In the genomic region with DNA sequence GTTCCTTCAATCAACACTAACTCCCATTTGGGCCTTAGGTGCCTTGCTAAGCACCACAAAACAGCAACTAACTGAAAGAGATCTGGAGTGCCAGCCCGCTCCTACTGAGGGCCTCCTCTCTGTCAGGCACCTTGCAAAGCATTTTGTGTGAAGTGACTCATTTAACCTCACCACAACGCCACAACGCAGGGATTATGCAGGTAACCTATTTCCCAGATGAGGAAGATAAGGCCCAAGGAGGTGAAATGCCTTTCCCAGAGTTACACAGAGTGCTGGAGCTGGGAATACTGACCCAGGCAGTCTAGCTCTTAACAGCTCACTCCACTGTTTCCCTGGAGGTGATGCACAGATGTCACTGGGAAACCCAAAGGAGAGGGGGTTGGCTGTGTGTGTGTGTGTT, we compare ENCODE assay signal across 17 cellular contexts. TPM values are rescaled to one million over a fixed set of nuclear protein-coding genes. Genes with fewer than 3 reads are reported as not detected.
DNase-seq lines count a peak whose midpoint lies in the region; ATAC-seq and TF ChIP-seq lines count a peak whose summit lies in the region.
"Had no signal": no experiment of that assay in that cellular context is flagged by ENCODE, and none has a peak within 500 bp of the region (broad histone marks: within the 10 kb centered on the region; RNA-seq: fewer than 3 reads in every experiment).

No MANE protein-coding gene starts in this region.

- H2AFZ ChIP-seq in HCT116 (ENCODE audit: low read depth, low read length, poor library complexity, severe bottlenecking) (no peak overlapping the region), PC-3 (ENCODE audit: low read length) (no peak overlapping the region)

- H3K4me2 ChIP-seq in HCT116 (ENCODE audit: low read length): no peak overlapping the region
- peak overlapping the region; percentile 30; the same call in 1 of the 2 replicates for H3K4me2 ChIP-seq in PC-3 (ENCODE audit: low read length)

- no peaks in the 10 kb centered on the region for H3K27me3 Mint-ChIP-seq in activated naive CD4-positive, alpha-beta T cell treated with anti-CD3 and anti-CD28 coated beads for 36 hours (ENCODE audit: low read depth)
- H3K27me3 Mint-ChIP-seq: CD4-positive, alpha-beta T cell had no signal

- intact Hi-C loops in HCT116 (cut with micrococcal nuclease): no loop called here
- intact Hi-C loops in PC-3 (cut with micrococcal nuclease): no loop called here
- intact Hi-C loops in activated naive CD4-positive, alpha-beta T cell treated with anti-CD3 and anti-CD28 coated beads for 36 hours (cut with micrococcal nuclease): no loop called here

- CTCF ChIA-PET in HCT116 (lab: Charles Lee) (interaction anchor here (2.0 kb wide), 1 partner anchor 15 kb away, joined by 4 read pairs; no protein-coding TSS in a partner anchor), PC-3 (lab: Charles Lee) (no interaction called here)
- CTCF ChIA-PET in activated naive CD4-positive, alpha-beta T cell treated with anti-CD3 and anti-CD28 coated beads for 36 hours (lab: Charles Lee): no interaction called here

- H3K4me1 ChIP-seq in HCT116 (ENCODE audit: control insufficient read depth in 1 of 2, insufficient read depth in 2 of 2, low read length in 2 of 2) (no peaks in the 10 kb centered on the region), PC-3 (ENCODE audit: insufficient read depth, low read length) (peaks cover 39% of the 10 kb centered on the region), skeletal muscle tissue (ENCODE audit: control insufficient read depth in 3 of 3, insufficient read depth in 3 of 3, low read length in 3 of 3) (peaks cover 10 to 22% (median 15%) of the 10 kb centered on the region in 3 donors)
- H3K4me1 ChIP-seq: BE2C had no signal

- no peaks in the 10 kb centered on the region for H3K9me3 Mint-ChIP-seq in activated naive CD4-positive, alpha-beta T cell treated with anti-CD3 and anti-CD28 coated beads for 36 hours
- H3K9me3 Mint-ChIP-seq: CD4-positive, alpha-beta T cell; H9 had no signal

- H3F3A ChIP-seq in PC-3 (ENCODE audit: low read length, unreplicated experiment): no peaks in the 10 kb centered on the region

- H3K36me3 ChIP-seq in HCT116 (ENCODE audit: control insufficient read depth in 1 of 2, insufficient read depth in 2 of 2, low read length in 2 of 2) (no peaks in the 10 kb centered on the region), PC-3 (ENCODE audit: low read depth, low read length) (peaks cover 2% of the 10 kb centered on the region; the same call in 1 of the 2 replicates), skeletal muscle tissue (ENCODE audit: control insufficient read depth in 3 of 3, insufficient read depth in 3 of 3, low read length in 3 of 3) (peaks cover 5 to 7% (median 6%) of the 10 kb centered on the region in 3 donors)
- H3K36me3 ChIP-seq: BE2C had no signal

- no peak overlapping the region for H3K27ac ChIP-seq in HCT116 (ENCODE audit: low read depth, low read length)
- H3K27ac ChIP-seq in PC-3 (ENCODE audit: low read length): peak overlapping the region; percentile 55
- H3K27ac ChIP-seq in skeletal muscle tissue (ENCODE audit: low read depth, low read length): peak overlapping the region; percentile 36
- H3K27ac ChIP-seq: RWPE1 had no signal

- H3K4me3 ChIP-seq in HCT116 (replicated peaks in 1 of 2; ENCODE audit: low read depth in 1 of 2, low read length in 2 of 2) (no peak overlapping the region), PC-3 (ENCODE audit: low read length) (no peak overlapping the region), skeletal muscle tissue (ENCODE audit: low read length in 3 of 3) (no peak overlapping the region)

- no peaks in the 10 kb centered on the region for H3K9me2 ChIP-seq in HCT116 (ENCODE audit: insufficient read depth)
- no peaks in the 10 kb centered on the region for H3K9me2 ChIP-seq in PC-3 (replicated peaks; ENCODE audit: low read length)

- no peak for TF ChIP-seq POLR2A in HCT116 (IDR thresholded peaks at IDR 0.05; ENCODE audit: borderline replicate concordance, extremely low read depth, insufficient read depth, insufficient read length)

- H3K79me2 ChIP-seq in HCT116 (ENCODE audit: insufficient read depth, low read length) (no peaks in the 10 kb centered on the region), PC-3 (ENCODE audit: low read length) (no peaks in the 10 kb centered on the region)

- POLR2A ChIA-PET in HCT116 (lab: Charles Lee) (no interaction called here), PC-3 (lab: Charles Lee; ENCODE audit: unreplicated experiment) (no interaction called here)

- H3K27ac Mint-ChIP-seq in activated naive CD4-positive, alpha-beta T cell treated with anti-CD3 and anti-CD28 coated beads for 36 hours: no peak overlapping the region
- H3K27ac Mint-ChIP-seq: CD4-positive, alpha-beta T cell; H9 had no signal

- peaks cover 7% of the 10 kb centered on the region for H3K36me3 Mint-ChIP-seq in activated naive CD4-positive, alpha-beta T cell treated with anti-CD3 and anti-CD28 coated beads for 36 hours (ENCODE audit: low read depth)

- TF ChIP-seq CTCF in HCT116 (IDR thresholded peaks at IDR 0.05 in 2 of 3, conservative IDR thresholded peaks at IDR 0.05 in 1 of 3; ENCODE audit: borderline replicate concordance in 1 of 3, insufficient read depth in 1 of 3, low read depth in 2 of 3, low read length in 2 of 3) (no peak), PC-3 (conservative IDR thresholded peaks at IDR 0.05; ENCODE audit: low read depth, low read length) (no peak)

- no peaks in the 10 kb centered on the region for H3K9me3 ChIP-seq in HCT116 (ENCODE audit: control insufficient read depth in 1 of 2, insufficient read depth in 1 of 2, low read depth in 1 of 2, low read length in 2 of 2)
- H3K9me3 ChIP-seq in PC-3 (ENCODE audit: low read length): no peaks in the 10 kb centered on the region
- H3K9me3 ChIP-seq in skeletal muscle tissue (ENCODE audit: control insufficient read depth in 3 of 3, low read length in 3 of 3): no peaks in the 10 kb centered on the region
- H3K9me3 ChIP-seq: BE2C had no signal

- ATAC-seq in HCT116 (peak; percentile 9; the same call in 1 of the 2 replicates), PC-3 (peak; percentile 31; the same call in 1 of the 2 replicates), GM21360 (IDR thresholded peaks at IDR 0.05; ENCODE audit: unreplicated experiment) (no peak)

- no peak overlapping the region for H3K4me3 Mint-ChIP-seq in activated naive CD4-positive, alpha-beta T cell treated with anti-CD3 and anti-CD28 coated beads for 36 hours
- H3K4me3 Mint-ChIP-seq: CD4-positive, alpha-beta T cell; H9 had no signal

- no peak for TF ChIP-seq RAD21 in HCT116 (IDR thresholded peaks at IDR 0.05; ENCODE audit: low read depth)

- H3K9ac ChIP-seq in HCT116 (ENCODE audit: low read length) (no peak overlapping the region), PC-3 (ENCODE audit: low read length) (no peak overlapping the region), skeletal muscle tissue (ENCODE audit: low read depth in 1 of 3, low read length in 3 of 3) (peak overlapping the region in 2 of 3 donors; percentile 14 to 33)

- H3K27me3 ChIP-seq in HCT116 (ENCODE audit: insufficient read depth, low read length) (no peaks in the 10 kb centered on the region), PC-3 (ENCODE audit: low read length) (no peaks in the 10 kb centered on the region), skeletal muscle tissue (ENCODE audit: control insufficient read depth in 3 of 3, insufficient read depth in 3 of 3, low read length in 3 of 3) (no peaks in the 10 kb centered on the region)
- H3K27me3 ChIP-seq: BE2C had no signal

- RAD21 ChIA-PET in HCT116 (lab: Charles Lee; ENCODE audit: low non-redundant PET in 1 of 2, low total read pairs in 2 of 2, uncharacterized antibody in 2 of 2, unreplicated experiment in 2 of 2): no interaction called here

- H4K20me1 ChIP-seq in HCT116 (ENCODE audit: insufficient read depth) (no peaks in the 10 kb centered on the region), PC-3 (ENCODE audit: low read length) (no peaks in the 10 kb centered on the region)

- H3K4me1 Mint-ChIP-seq in activated naive CD4-positive, alpha-beta T cell treated with anti-CD3 and anti-CD28 coated beads for 36 hours (ENCODE audit: low read depth): no peaks in the 10 kb centered on the region

- no TSS peak for BruUV-seq in HCT116 (replicated peaks; lab: Mats Ljungman, UMichigan)
- no TSS peak for BruUV-seq in PC-3 (replicated peaks; lab: Mats Ljungman, UMichigan)

- no peak for DNase-seq in HCT116 (ENCODE audit: low read depth, low spot score)
- peak; percentile 78 for DNase-seq in PC-3
- DNase-seq in islet precursor cell: peak; percentile 83
- DNase-seq in stimulated activated naive CD4-positive, alpha-beta T cell (lab: John Stamatoyannopoulos, UW): no peak
- DNase-seq in activated naive CD4-positive, alpha-beta T cell treated with anti-CD3 and anti-CD28 coated beads for 36 hours: no peak
- DNase-seq: BE2C; Calu3; CD4-positive, alpha-beta T cell; DMS53; Karpas-422; NCI-H1105; NCI-H748 treated with DMSO at 0.1 percent for 48 hours; OCI-M1 had no signal

TF ChIP-seq in HCT116, 20 proteins besides CTCF, POLR2A, EP300 and RAD21 (continues in another document):
- no peak for TF ChIP-seq EGR1 (IDR thresholded peaks at IDR 0.05; ENCODE audit: low read depth)

RNA-seq across cellular contexts. Expression of gene DRC3, which starts 32.8 kb away (rescaled TPM):
- 2.4 TPM for total RNA-seq in HCT116 (2021; ENCODE audit: unreplicated experiment)
- polyA plus RNA-seq in HCT116 (2012): 1.6 TPM in 2 replicates
- 1.9 and 2.2 TPM in 2 replicates for total RNA-seq in PC-3 (2014; rRNA removed)
- total RNA-seq in skeletal muscle tissue: 1.0 TPM
- total RNA-seq in activated naive CD4-positive, alpha-beta T cell treated with anti-CD3 and anti-CD28 coated beads for 36 hours: under 1 TPM; 0.40 to 0.64 TPM

RNA-seq across cellular contexts. Expression of gene TOM1L2, which starts 33.3 kb away (rescaled TPM):
- total RNA-seq in HCT116 (2021; ENCODE audit: unreplicated experiment) (24.1 TPM), PC-3 (2014; rRNA removed) (53.3 and 77.1 TPM in 2 replicates), skeletal muscle tissue (14.1 TPM)
- 20.4 and 20.6 TPM in 2 replicates for polyA plus RNA-seq in HCT116 (2012)
- total RNA-seq in activated naive CD4-positive, alpha-beta T cell treated with anti-CD3 and anti-CD28 coated beads for 36 hours: 1 to 10 TPM; 9.8 to 9.9 TPM

RNA-seq across cellular contexts. Expression of gene ATPAF2, which starts 33.5 kb away (rescaled TPM):
- total RNA-seq in HCT116 (2021; ENCODE audit: unreplicated experiment) (46.1 TPM), PC-3 (2014; rRNA removed) (34.7 and 40.5 TPM in 2 replicates), skeletal muscle tissue (19.3 TPM)
- 22.9 and 31.0 TPM in 2 replicates for polyA plus RNA-seq in HCT116 (2012)
- total RNA-seq in activated naive CD4-positive, alpha-beta T cell treated with anti-CD3 and anti-CD28 coated beads for 36 hours: 10 to 100 TPM; 24.7 to 25.7 TPM

RNA-seq across cellular contexts. Expression of gene GID4, which starts 33.7 kb away (rescaled TPM):
- total RNA-seq in HCT116 (2021; ENCODE audit: unreplicated experiment): 10.8 TPM
- 6.5 and 7.2 TPM in 2 replicates for polyA plus RNA-seq in HCT116 (2012)
- total RNA-seq in PC-3 (2014; rRNA removed): 7.3 and 9.7 TPM in 2 replicates
- total RNA-seq in skeletal muscle tissue: 5.2 TPM
- total RNA-seq in activated naive CD4-positive, alpha-beta T cell treated with anti-CD3 and anti-CD28 coated beads for 36 hours: 1 to 10 TPM; 5.2 to 6.0 TPM

Comparison
In these comparisons a context has a peak if more than half of its experiments do, and no peak if none do; other contexts are left out.
1. DNase-seq: peak in PC-3 (single experiment) and islet precursor cell (single experiment); none in HCT116 (single experiment), stimulated activated naive CD4-positive, alpha-beta T cell (0 of 6) and activated naive CD4-positive, alpha-beta T cell treated with anti-CD3 and anti-CD28 coated beads for 36 hours (single experiment).
2. H3K9ac ChIP-seq: peak in skeletal muscle tissue (2 of 3); none in HCT116 (single experiment) and PC-3 (single experiment).